12 cellular contexts compared by ENCODE assay signal in genomic region chr1:205536759-205537361, GRCh38. TPM values are rescaled to one million over a fixed set of nuclear protein-coding genes. Genes with fewer than 3 reads are reported as not detected.
DNase-seq lines count a peak whose midpoint lies in the region; ATAC-seq and TF ChIP-seq lines count a peak whose summit lies in the region.
"Had no signal": no experiment of that assay in that cellular context is flagged by ENCODE, and none has a peak within 500 bp of the region (broad histone marks: within the 10 kb centered on the region; RNA-seq: fewer than 3 reads in every experiment).

No MANE protein-coding gene starts in this region.

- H3K27ac Mint-ChIP-seq in Calu3 (ENCODE audit: unreplicated experiment) = peak overlapping the region; percentile 7

- DNase-seq in Calu3 = peak; percentile 80
- DNase-seq in NCI-H2196 treated with DMSO at 0.1 percent for 48 hours (lab: John Stamatoyannopoulos, UW; ENCODE audit: unreplicated experiment) = peak; percentile 90
- peak; percentile 57 for DNase-seq in posterior vena cava (ENCODE audit: low spot score)
- no peak for DNase-seq in NCI-H446 treated with DMSO at 0.1 percent for 48 hours (lab: John Stamatoyannopoulos, UW)
- DNase-seq in D341Med (ENCODE audit: low spot score) = no peak
- DNase-seq in SKM-1 (lab: John Stamatoyannopoulos, UW; ENCODE audit: unreplicated experiment) = no peak
- DNase-seq: foreskin melanocyte, HCEC 1CT, SJCRH30, thyroid gland had no signal

- TF ChIP-seq CTCF in Calu3 (IDR thresholded peaks at IDR 0.05; ENCODE audit: unreplicated experiment) = no peak

- H3K9me3 Mint-ChIP-seq in Calu3 (ENCODE audit: low read depth, unreplicated experiment) = no peaks in the 10 kb centered on the region

- no peaks in the 10 kb centered on the region for H3K27me3 Mint-ChIP-seq in Calu3 (ENCODE audit: unreplicated experiment)

- ATAC-seq in esophagus mucosa (peak; percentile 28), HG03354 (IDR thresholded peaks at IDR 0.05; ENCODE audit: poor library complexity, severe bottlenecking, unreplicated experiment) (no peak)

- intact Hi-C loops in Calu3 (cut with micrococcal nuclease; ENCODE audit: unreplicated experiment) (no loop called here), posterior vena cava (cut with DNase I) (no loop called here)

- peak overlapping the region; percentile 0 for H3K4me3 Mint-ChIP-seq in Calu3 (ENCODE audit: low read depth, unreplicated experiment)

- peaks cover 28% of the 10 kb centered on the region for H3K4me1 Mint-ChIP-seq in Calu3 (ENCODE audit: low read depth, unreplicated experiment)

- H3K36me3 Mint-ChIP-seq in Calu3 (ENCODE audit: insufficient read depth, unreplicated experiment) = peaks cover 5% of the 10 kb centered on the region

- CTCF ChIA-PET in Calu3 (lab: Charles Lee) = interaction anchor here (0.5 to 2.0 kb wide), 10 partner anchors 8 to 121 kb away, joined by 3 to 21 read pairs (median 4); partner anchors contain the start of gene ELK4

- no TSS peak for BruUV-seq in Calu3 (replicated peaks; lab: Mats Ljungman, UMichigan)

RNA-seq across cellular contexts. Expression of gene CDK18, which starts 32.4 kb away (rescaled TPM):
- total RNA-seq in Calu3 (2022) = 42.1 and 44.0 TPM in 2 replicates
- 3.5 TPM for total RNA-seq in esophagus mucosa
- total RNA-seq in posterior vena cava = 1 to 10 TPM; 5.8 to 5.9 TPM

Comparison
In these comparisons a context has a peak if more than half of its experiments do, and no peak if none do; other contexts are left out.
1. DNase-seq: peak in Calu3 (single experiment), NCI-H2196 treated with DMSO at 0.1 percent for 48 hours (single experiment) and posterior vena cava (single experiment); none in NCI-H446 treated with DMSO at 0.1 percent for 48 hours (single experiment), D341Med (single experiment) and SKM-1 (single experiment).